In the genomic region with DNA sequence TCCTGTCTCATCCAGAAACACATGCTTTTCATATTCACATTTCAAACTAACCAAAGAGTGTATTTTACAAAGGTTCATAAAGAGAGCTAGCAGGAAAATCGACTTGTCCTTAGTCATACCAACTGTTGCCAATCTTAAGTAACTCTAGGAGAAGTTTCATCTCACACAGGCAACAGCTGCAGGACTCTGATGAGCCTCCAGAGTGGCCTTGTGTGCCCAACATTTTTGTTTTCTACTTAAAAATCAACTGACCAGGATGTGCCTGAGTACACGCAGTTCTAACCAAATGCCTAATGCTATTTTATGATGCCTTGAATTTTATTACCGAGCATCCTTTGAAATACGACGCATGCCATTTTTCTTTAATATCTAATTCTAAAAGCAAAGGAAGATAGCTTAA, we compare ENCODE assay signal across 26 cellular contexts.
"Had no signal": no experiment of that assay in that cellular context is flagged by ENCODE, and none has a peak within 500 bp of the region (broad histone marks: within the 10 kb centered on the region; RNA-seq: fewer than 3 reads in every experiment).

No MANE protein-coding gene starts in this region.

- H3K4me3 ChIP-seq: Peyer's patch had no signal

- H3K9me3 ChIP-seq: Peyer's patch had no signal

- H3K9ac ChIP-seq: KMS-11 had no signal

- DNase-seq: activated B cell treated with CpG ODN at 0.5 μM for 24 hours; activated CD4-positive, alpha-beta memory T cell treated with anti-CD3 and anti-CD28 coated beads, Interleukin-2, amount 10 ng/mL, durations not matched to agents 7 days and 5 days; activated CD4-positive, alpha-beta T cell treated with anti-CD3 and anti-CD28 coated beads for 36 hours; activated CD4-positive, alpha-beta T cell treated with anti-CD3 and anti-CD28 coated beads, Interleukin-2, amount 50 U/mL, for 1 hour; activated gamma-delta T cell; activated naive CD4-positive, alpha-beta T cell treated with anti-CD3 and anti-CD28 coated beads for 36 hours; activated T-cell treated with anti-CD3 and anti-CD28 coated beads for 4 hours; activated T-cell treated with anti-CD3 and anti-CD28 coated beads, Interleukin-2, amount 50 U/mL, for 48 hours; amygdala; MM.1S; NCI-H1105 treated with DMSO at 0.1 percent for 48 hours; NCI-H1436 treated with DMSO at 0.1 percent for 48 hours; NCI-H187 treated with DMSO at 0.1 percent for 48 hours; NCI-H2081 treated with DMSO at 0.1 percent for 48 hours; NCI-H2171 treated with DMSO at 0.1 percent for 48 hours; NCI-H226; NCI-H526 treated with DMSO at 0.1 percent for 48 hours; NCI-H82; NK-92 treated with Interleukin-12 subunit alpha and Interleukin-12 subunit beta, amount 100 ng/mL, for 24 hours; OCI-M1; Peyer's patch; SHP77 treated with DMSO at 0.1 percent for 48 hours; T-helper 17 cell; T-helper 9 cell had no signal

- H3K27ac ChIP-seq: KMS-11, Peyer's patch had no signal

- H3K27me3 ChIP-seq: Peyer's patch had no signal

- H3K36me3 ChIP-seq: Peyer's patch had no signal

- ATAC-seq: activated CD4-positive, alpha-beta T cell treated with anti-CD3 and anti-CD28 coated beads for 36 hours; activated T-helper 17 cell treated with anti-CD3 and anti-CD28 coated beads, Interleukin-2, amount 50 U/mL, for 72 hours; T-helper 17 cell had no signal

- H3K4me1 ChIP-seq: Peyer's patch had no signal

- H3K4me2 ChIP-seq: KMS-11 had no signal
